Comparison of ENCODE assay signal across 1 cellular context in genomic region chr2:134148843-134149472, GRCh38.
TF ChIP-seq lines count a peak whose summit lies in the region.

No MANE protein-coding gene starts in this region.

TF ChIP-seq in K562, 482 proteins besides CTCF, POLR2A, EP300 and RAD21 (continued from another document and continues in another):
- TF ChIP-seq, protein P1, sequence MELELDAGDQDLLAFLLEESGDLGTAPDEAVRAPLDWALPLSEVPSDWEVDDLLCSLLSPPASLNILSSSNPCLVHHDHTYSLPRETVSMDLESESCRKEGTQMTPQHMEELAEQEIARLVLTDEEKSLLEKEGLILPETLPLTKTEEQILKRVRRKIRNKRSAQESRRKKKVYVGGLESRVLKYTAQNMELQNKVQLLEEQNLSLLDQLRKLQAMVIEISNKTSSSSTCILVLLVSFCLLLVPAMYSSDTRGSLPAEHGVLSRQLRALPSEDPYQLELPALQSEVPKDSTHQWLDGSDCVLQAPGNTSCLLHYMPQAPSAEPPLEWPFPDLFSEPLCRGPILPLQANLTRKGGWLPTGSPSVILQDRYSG (tag; conservative IDR thresholded peaks at IDR 0.05; ENCODE audit: low read depth) = 0 out of 2 replicates have a peak, but pooled peaks have one; percentile 50
- TF ChIP-seq ZNF589 (CRISPR knock-in tag; IDR thresholded peaks at IDR 0.05; ENCODE audit: low read depth) (peak; percentile 77; the same call in 1 of the 2 replicates), ZFX (CRISPR knock-in tag; IDR thresholded peaks at IDR 0.05) (peak; percentile 31; the same call in 1 of the 2 replicates), NEUROD1 (IDR thresholded peaks at IDR 0.05; ENCODE audit: borderline replicate concordance, low read depth, low read length, partially characterized antibody) (peak; percentile 71), CXXC5 (CRISPR knock-in tag; IDR thresholded peaks at IDR 0.05) (0 out of 2 replicates have a peak, but pooled peaks have one; percentile 52), ETV6 (IDR thresholded peaks at IDR 0.05; ENCODE audit: borderline replicate concordance in 1 of 2, low read depth in 2 of 2, low read length in 1 of 2) (no peak), ETV6 (CRISPR knock-in tag; IDR thresholded peaks at IDR 0.05; ENCODE audit: borderline replicate concordance) (no peak), SMARCE1 (IDR thresholded peaks at IDR 0.05) (peak; percentile 97), SOX6 (IDR thresholded peaks at IDR 0.05) (peak; percentile 90), NCOA1 (IDR thresholded peaks at IDR 0.05; ENCODE audit: low read depth) (peak; percentile 70), ZBED1 (IDR thresholded peaks at IDR 0.05) (no peak), ARNT (IDR thresholded peaks at IDR 0.05) (0 out of 4 replicates have a peak, but pooled peaks of 1 of the 2 experiments have one; percentile 56), PML (IDR thresholded peaks at IDR 0.05; ENCODE audit: low read length) (peak; percentile 92), POLR2AphosphoS5 (IDR thresholded peaks at IDR 0.05; ENCODE audit: control insufficient read depth, insufficient read depth, low read depth, low read length) (peak; percentile 65; the same call in 1 of the 2 replicates), IFI16 (CRISPR knock-in tag; IDR thresholded peaks at IDR 0.05) (no peak), RNF2 (IDR thresholded peaks at IDR 0.05) (peak; percentile 58), ZNF146 (CRISPR knock-in tag; IDR thresholded peaks at IDR 0.05; ENCODE audit: unreplicated experiment) (no peak), NCOR1 (IDR thresholded peaks at IDR 0.05) (peak; percentile 77), TBL1XR1 (IDR thresholded peaks at IDR 0.05; ENCODE audit: low read length in 2 of 2) (peak in 1 of 2 experiments; percentile 85; a peak in 2 of 4 replicates), EP400 (IDR thresholded peaks at IDR 0.05) (peak; percentile 52; the same call in 1 of the 2 replicates), ATF1 (CRISPR knock-in tag; IDR thresholded peaks at IDR 0.05) (no peak), ATF1 (tag; IDR thresholded peaks at IDR 0.05) (0 out of 2 replicates have a peak, but pooled peaks have one; percentile 28), HLTF (IDR thresholded peaks at IDR 0.05) (no peak), LEF1 (IDR thresholded peaks at IDR 0.05) (peak; percentile 90), FOXM1 (IDR thresholded peaks at IDR 0.05; ENCODE audit: low read depth) (peak; percentile 84), FOXM1 (CRISPR knock-in tag; IDR thresholded peaks at IDR 0.05; ENCODE audit: low read depth) (no peak), CCAR2 (IDR thresholded peaks at IDR 0.05; ENCODE audit: low read depth, low read length) (no peak), MEF2D (tag; conservative IDR thresholded peaks at IDR 0.05; ENCODE audit: low read depth) (peak; percentile 49; the same call in 1 of the 2 replicates), OTX1 (CRISPR knock-in tag; IDR thresholded peaks at IDR 0.05) (0 out of 2 replicates have a peak, but pooled peaks have one; percentile 24), ETS2 (tag; IDR thresholded peaks at IDR 0.05; ENCODE audit: borderline replicate concordance, poor library complexity, severe bottlenecking) (no peak), ZNF511 (CRISPR knock-in tag; IDR thresholded peaks at IDR 0.05) (no peak), FOSL1 (tag; conservative IDR thresholded peaks at IDR 0.05) (peak; percentile 53; the same call in 1 of the 2 replicates), HDAC3 (IDR thresholded peaks at IDR 0.05; ENCODE audit: borderline replicate concordance, partially characterized antibody) (peak; percentile 70), TAF1 (IDR thresholded peaks at IDR 0.05; ENCODE audit: control insufficient read depth, extremely low read depth, insufficient read depth, low read length, severe bottlenecking) (no peak)
- TF ChIP-seq, protein P2, sequence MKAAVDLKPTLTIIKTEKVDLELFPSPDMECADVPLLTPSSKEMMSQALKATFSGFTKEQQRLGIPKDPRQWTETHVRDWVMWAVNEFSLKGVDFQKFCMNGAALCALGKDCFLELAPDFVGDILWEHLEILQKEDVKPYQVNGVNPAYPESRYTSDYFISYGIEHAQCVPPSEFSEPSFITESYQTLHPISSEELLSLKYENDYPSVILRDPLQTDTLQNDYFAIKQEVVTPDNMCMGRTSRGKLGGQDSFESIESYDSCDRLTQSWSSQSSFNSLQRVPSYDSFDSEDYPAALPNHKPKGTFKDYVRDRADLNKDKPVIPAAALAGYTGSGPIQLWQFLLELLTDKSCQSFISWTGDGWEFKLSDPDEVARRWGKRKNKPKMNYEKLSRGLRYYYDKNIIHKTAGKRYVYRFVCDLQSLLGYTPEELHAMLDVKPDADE (conservative IDR thresholded peaks at IDR 0.05; ENCODE audit: control insufficient read depth, low read depth, low read length) = no peak
- TF ChIP-seq, protein P3, sequence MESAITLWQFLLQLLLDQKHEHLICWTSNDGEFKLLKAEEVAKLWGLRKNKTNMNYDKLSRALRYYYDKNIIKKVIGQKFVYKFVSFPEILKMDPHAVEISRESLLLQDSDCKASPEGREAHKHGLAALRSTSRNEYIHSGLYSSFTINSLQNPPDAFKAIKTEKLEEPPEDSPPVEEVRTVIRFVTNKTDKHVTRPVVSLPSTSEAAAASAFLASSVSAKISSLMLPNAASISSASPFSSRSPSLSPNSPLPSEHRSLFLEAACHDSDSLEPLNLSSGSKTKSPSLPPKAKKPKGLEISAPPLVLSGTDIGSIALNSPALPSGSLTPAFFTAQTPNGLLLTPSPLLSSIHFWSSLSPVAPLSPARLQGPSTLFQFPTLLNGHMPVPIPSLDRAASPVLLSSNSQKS (CRISPR knock-in tag; IDR thresholded peaks at IDR 0.05) = no peak
- TF ChIP-seq, protein P4, sequence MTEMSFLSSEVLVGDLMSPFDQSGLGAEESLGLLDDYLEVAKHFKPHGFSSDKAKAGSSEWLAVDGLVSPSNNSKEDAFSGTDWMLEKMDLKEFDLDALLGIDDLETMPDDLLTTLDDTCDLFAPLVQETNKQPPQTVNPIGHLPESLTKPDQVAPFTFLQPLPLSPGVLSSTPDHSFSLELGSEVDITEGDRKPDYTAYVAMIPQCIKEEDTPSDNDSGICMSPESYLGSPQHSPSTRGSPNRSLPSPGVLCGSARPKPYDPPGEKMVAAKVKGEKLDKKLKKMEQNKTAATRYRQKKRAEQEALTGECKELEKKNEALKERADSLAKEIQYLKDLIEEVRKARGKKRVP (CRISPR knock-in tag; IDR thresholded peaks at IDR 0.05) = peak; percentile 84
- TF ChIP-seq, protein P5, sequence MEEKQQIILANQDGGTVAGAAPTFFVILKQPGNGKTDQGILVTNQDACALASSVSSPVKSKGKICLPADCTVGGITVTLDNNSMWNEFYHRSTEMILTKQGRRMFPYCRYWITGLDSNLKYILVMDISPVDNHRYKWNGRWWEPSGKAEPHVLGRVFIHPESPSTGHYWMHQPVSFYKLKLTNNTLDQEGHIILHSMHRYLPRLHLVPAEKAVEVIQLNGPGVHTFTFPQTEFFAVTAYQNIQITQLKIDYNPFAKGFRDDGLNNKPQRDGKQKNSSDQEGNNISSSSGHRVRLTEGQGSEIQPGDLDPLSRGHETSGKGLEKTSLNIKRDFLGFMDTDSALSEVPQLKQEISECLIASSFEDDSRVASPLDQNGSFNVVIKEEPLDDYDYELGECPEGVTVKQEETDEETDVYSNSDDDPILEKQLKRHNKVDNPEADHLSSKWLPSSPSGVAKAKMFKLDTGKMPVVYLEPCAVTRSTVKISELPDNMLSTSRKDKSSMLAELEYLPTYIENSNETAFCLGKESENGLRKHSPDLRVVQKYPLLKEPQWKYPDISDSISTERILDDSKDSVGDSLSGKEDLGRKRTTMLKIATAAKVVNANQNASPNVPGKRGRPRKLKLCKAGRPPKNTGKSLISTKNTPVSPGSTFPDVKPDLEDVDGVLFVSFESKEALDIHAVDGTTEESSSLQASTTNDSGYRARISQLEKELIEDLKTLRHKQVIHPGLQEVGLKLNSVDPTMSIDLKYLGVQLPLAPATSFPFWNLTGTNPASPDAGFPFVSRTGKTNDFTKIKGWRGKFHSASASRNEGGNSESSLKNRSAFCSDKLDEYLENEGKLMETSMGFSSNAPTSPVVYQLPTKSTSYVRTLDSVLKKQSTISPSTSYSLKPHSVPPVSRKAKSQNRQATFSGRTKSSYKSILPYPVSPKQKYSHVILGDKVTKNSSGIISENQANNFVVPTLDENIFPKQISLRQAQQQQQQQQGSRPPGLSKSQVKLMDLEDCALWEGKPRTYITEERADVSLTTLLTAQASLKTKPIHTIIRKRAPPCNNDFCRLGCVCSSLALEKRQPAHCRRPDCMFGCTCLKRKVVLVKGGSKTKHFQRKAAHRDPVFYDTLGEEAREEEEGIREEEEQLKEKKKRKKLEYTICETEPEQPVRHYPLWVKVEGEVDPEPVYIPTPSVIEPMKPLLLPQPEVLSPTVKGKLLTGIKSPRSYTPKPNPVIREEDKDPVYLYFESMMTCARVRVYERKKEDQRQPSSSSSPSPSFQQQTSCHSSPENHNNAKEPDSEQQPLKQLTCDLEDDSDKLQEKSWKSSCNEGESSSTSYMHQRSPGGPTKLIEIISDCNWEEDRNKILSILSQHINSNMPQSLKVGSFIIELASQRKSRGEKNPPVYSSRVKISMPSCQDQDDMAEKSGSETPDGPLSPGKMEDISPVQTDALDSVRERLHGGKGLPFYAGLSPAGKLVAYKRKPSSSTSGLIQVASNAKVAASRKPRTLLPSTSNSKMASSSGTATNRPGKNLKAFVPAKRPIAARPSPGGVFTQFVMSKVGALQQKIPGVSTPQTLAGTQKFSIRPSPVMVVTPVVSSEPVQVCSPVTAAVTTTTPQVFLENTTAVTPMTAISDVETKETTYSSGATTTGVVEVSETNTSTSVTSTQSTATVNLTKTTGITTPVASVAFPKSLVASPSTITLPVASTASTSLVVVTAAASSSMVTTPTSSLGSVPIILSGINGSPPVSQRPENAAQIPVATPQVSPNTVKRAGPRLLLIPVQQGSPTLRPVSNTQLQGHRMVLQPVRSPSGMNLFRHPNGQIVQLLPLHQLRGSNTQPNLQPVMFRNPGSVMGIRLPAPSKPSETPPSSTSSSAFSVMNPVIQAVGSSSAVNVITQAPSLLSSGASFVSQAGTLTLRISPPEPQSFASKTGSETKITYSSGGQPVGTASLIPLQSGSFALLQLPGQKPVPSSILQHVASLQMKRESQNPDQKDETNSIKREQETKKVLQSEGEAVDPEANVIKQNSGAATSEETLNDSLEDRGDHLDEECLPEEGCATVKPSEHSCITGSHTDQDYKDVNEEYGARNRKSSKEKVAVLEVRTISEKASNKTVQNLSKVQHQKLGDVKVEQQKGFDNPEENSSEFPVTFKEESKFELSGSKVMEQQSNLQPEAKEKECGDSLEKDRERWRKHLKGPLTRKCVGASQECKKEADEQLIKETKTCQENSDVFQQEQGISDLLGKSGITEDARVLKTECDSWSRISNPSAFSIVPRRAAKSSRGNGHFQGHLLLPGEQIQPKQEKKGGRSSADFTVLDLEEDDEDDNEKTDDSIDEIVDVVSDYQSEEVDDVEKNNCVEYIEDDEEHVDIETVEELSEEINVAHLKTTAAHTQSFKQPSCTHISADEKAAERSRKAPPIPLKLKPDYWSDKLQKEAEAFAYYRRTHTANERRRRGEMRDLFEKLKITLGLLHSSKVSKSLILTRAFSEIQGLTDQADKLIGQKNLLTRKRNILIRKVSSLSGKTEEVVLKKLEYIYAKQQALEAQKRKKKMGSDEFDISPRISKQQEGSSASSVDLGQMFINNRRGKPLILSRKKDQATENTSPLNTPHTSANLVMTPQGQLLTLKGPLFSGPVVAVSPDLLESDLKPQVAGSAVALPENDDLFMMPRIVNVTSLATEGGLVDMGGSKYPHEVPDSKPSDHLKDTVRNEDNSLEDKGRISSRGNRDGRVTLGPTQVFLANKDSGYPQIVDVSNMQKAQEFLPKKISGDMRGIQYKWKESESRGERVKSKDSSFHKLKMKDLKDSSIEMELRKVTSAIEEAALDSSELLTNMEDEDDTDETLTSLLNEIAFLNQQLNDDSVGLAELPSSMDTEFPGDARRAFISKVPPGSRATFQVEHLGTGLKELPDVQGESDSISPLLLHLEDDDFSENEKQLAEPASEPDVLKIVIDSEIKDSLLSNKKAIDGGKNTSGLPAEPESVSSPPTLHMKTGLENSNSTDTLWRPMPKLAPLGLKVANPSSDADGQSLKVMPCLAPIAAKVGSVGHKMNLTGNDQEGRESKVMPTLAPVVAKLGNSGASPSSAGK (IDR thresholded peaks at IDR 0.05) = 0 out of 2 replicates have a peak, but pooled peaks have one; percentile 6
- TF ChIP-seq, protein P6, sequence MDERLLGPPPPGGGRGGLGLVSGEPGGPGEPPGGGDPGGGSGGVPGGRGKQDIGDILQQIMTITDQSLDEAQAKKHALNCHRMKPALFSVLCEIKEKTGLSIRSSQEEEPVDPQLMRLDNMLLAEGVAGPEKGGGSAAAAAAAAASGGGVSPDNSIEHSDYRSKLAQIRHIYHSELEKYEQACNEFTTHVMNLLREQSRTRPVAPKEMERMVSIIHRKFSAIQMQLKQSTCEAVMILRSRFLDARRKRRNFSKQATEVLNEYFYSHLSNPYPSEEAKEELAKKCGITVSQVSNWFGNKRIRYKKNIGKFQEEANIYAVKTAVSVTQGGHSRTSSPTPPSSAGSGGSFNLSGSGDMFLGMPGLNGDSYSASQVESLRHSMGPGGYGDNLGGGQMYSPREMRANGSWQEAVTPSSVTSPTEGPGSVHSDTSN (CRISPR knock-in tag; IDR thresholded peaks at IDR 0.05; ENCODE audit: low read depth) = no peak
- TF ChIP-seq, protein P6 (tag; conservative IDR thresholded peaks at IDR 0.05; ENCODE audit: low read depth) = peak; percentile 76
- TF ChIP-seq, protein P7, sequence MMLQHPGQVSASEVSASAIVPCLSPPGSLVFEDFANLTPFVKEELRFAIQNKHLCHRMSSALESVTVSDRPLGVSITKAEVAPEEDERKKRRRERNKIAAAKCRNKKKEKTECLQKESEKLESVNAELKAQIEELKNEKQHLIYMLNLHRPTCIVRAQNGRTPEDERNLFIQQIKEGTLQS (IDR thresholded peaks at IDR 0.05) = peak; percentile 72; the same call in 1 of the 2 replicates
- TF ChIP-seq, protein P7 (CRISPR knock-in tag; conservative IDR thresholded peaks at IDR 0.05) = no peak
